Comparison of ENCODE assay signal across 8 cellular contexts in the genomic region with DNA sequence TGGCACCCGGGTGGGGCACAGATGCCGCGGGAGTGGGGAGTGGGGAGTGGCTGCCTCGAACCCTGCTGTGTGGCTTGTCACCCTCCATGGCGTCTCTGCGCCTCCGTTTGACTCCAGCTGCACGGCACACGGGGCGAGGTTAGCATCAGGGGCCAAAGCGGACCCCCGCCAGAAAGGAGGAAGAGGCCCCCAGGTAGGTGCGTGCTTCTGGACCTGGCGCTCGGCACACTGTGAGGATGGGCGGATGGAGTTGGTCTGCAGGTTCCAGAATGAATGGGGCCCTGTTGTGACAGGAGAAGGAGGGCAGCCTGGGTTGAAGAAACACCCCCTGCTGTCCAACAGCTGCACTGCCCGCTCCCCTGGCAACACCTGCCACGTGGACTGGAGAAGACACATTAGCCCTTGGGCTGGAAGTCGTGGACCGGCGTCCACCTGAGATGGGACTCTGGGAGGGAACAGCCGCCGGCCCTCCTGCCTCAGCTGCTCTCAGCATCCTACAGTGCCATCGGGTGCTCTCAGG. TPM values are rescaled to one million over a fixed set of nuclear protein-coding genes. Genes with fewer than 3 reads are reported as not detected.
DNase-seq lines count a peak whose midpoint lies in the region; ATAC-seq and TF ChIP-seq lines count a peak whose summit lies in the region.

No MANE protein-coding gene starts in this region.

- H3K36me3 Mint-ChIP-seq in activated naive CD4-positive, alpha-beta T cell treated with anti-CD3 and anti-CD28 coated beads, Interleukin-2, amount 50 U/mL, for 72 hours, result peaks cover 0 to 9% of the 10 kb centered on the region in 2 donors

- H3K36me3 ChIP-seq in BLaER1 (peaks cover 4% of the 10 kb centered on the region; the same call in 1 of the 2 replicates), mesenchymal stem cell (ENCODE audit: control insufficient read depth in 1 of 2, insufficient read depth in 2 of 2, low read depth in 1 of 2, low read length in 2 of 2) (peaks cover 17 to 25% of the 10 kb centered on the region in 2 experiments)

- H3K27me3 ChIP-seq in BLaER1 (no peaks in the 10 kb centered on the region), mesenchymal stem cell (ENCODE audit: control insufficient read depth in 1 of 2, insufficient read depth in 1 of 2, low read length in 2 of 2) (no peaks in the 10 kb centered on the region)

- H3K4me2 ChIP-seq in BLaER1 (peak overlapping the region; percentile 80), mesenchymal stem cell (ENCODE audit: low read length, poor library complexity, severe bottlenecking) (no peak overlapping the region)

- H2AFZ ChIP-seq in mesenchymal stem cell (ENCODE audit: low read depth, low read length), result no peak overlapping the region

- peak overlapping the region; percentile 75 for H3K9ac ChIP-seq in BLaER1
- no peak overlapping the region for H3K9ac ChIP-seq in mesenchymal stem cell (ENCODE audit: low read length)

- H3K9me3 Mint-ChIP-seq in activated naive CD4-positive, alpha-beta T cell treated with anti-CD3 and anti-CD28 coated beads, Interleukin-2, amount 50 U/mL, for 72 hours, result no peaks in the 10 kb centered on the region

- H4K91ac ChIP-seq in mesenchymal stem cell (ENCODE audit: low read length), result peak overlapping the region; percentile 93

- peak overlapping the region; percentile 78 for H3K27ac ChIP-seq in BLaER1
- H3K27ac ChIP-seq in mesenchymal stem cell (ENCODE audit: low read length, poor library complexity, severe bottlenecking), result no peak overlapping the region

- no peak overlapping the region for H2BK120ac ChIP-seq in mesenchymal stem cell (ENCODE audit: low read depth, low read length)

- H4K8ac ChIP-seq in mesenchymal stem cell (ENCODE audit: low read length), result no peak overlapping the region

- peaks cover 2% of the 10 kb centered on the region for H3K79me1 ChIP-seq in mesenchymal stem cell (replicated peaks; ENCODE audit: low read length, poor library complexity, severe bottlenecking)

- no peak overlapping the region for H3K18ac ChIP-seq in mesenchymal stem cell (ENCODE audit: low read depth in 1 of 2, low read length in 2 of 2)

- no peak for DNase-seq in activated naive CD4-positive, alpha-beta T cell treated with anti-CD3 and anti-CD28 coated beads, Interleukin-2, amount 50 U/mL, for 72 hours (ENCODE audit: low spot score in 2 of 2)
- DNase-seq in mesenchymal stem cell (no peak), NCI-H345 treated with DMSO at 0.1 percent for 48 hours (lab: John Stamatoyannopoulos, UW; ENCODE audit: unreplicated experiment) (no peak), NCI-H2029 (lab: John Stamatoyannopoulos, UW) (no peak)
- DNase-seq in stimulated activated naive CD4-positive, alpha-beta T cell treated with Interleukin-2 at 50 U/mL for 16 hours (lab: John Stamatoyannopoulos, UW), result no peak

- no peaks in the 10 kb centered on the region for H4K20me1 ChIP-seq in BLaER1

- H3K14ac ChIP-seq in mesenchymal stem cell (ENCODE audit: low read length in 2 of 2), result no peak overlapping the region

- H3K4ac ChIP-seq in mesenchymal stem cell (ENCODE audit: low read depth in 1 of 2, low read length in 2 of 2), result no peak overlapping the region

- ATAC-seq in activated naive CD4-positive, alpha-beta T cell treated with anti-CD3 and anti-CD28 coated beads, Interleukin-2, amount 50 U/mL, for 72 hours, result no peak
- no peak for ATAC-seq in GM21529 (IDR thresholded peaks at IDR 0.05; ENCODE audit: unreplicated experiment)

- peak overlapping the region; percentile 4 to 98 for H2BK12ac ChIP-seq in mesenchymal stem cell (ENCODE audit: low read length in 2 of 2)

- peak overlapping the region; percentile 60 to 91 for H3K27ac Mint-ChIP-seq in activated naive CD4-positive, alpha-beta T cell treated with anti-CD3 and anti-CD28 coated beads, Interleukin-2, amount 50 U/mL, for 72 hours

- WGBS in mesenchymal stem cell, result 93% methylated on average over 24 of the region's 24 CpGs

- H3K9me3 ChIP-seq in BLaER1 (no peaks in the 10 kb centered on the region), mesenchymal stem cell (ENCODE audit: control insufficient read depth, low read length) (no peaks in the 10 kb centered on the region)

- H2BK15ac ChIP-seq in mesenchymal stem cell (ENCODE audit: low read depth, poor library complexity, severe bottlenecking), result peak overlapping the region; percentile 12

- no peak overlapping the region for H2BK5ac ChIP-seq in mesenchymal stem cell (ENCODE audit: low read depth, low read length, poor library complexity, severe bottlenecking)

- H3K4me3 ChIP-seq in BLaER1 (peak overlapping the region; percentile 55; the same call in 1 of the 2 replicates), mesenchymal stem cell (ENCODE audit: insufficient read depth in 1 of 2, low read depth in 1 of 2, low read length in 2 of 2) (no peak overlapping the region)

- no peak overlapping the region for H3K23ac ChIP-seq in mesenchymal stem cell (ENCODE audit: low read length in 2 of 2)

- H3K4me1 ChIP-seq in BLaER1 (peaks cover 60% of the 10 kb centered on the region), mesenchymal stem cell (ENCODE audit: control insufficient read depth, insufficient read depth, low read depth, low read length) (peaks cover 33% of the 10 kb centered on the region)

- no peak overlapping the region for H2AK5ac ChIP-seq in mesenchymal stem cell (ENCODE audit: low read length, severe bottlenecking)

- TF ChIP-seq CTCF in GM12874 (IDR thresholded peaks at IDR 0.05; ENCODE audit: insufficient read depth, low read depth, low read length), result peak; percentile 61

RNA-seq across cellular contexts. Expression of gene FASN, which starts 9.4 kb away (rescaled TPM):
- 100 to 1,000 TPM in 1 of 2 donors, 10 to 100 TPM in 1; 82.6 to 171 TPM for total RNA-seq in activated naive CD4-positive, alpha-beta T cell treated with anti-CD3 and anti-CD28 coated beads, Interleukin-2, amount 50 U/mL, for 72 hours
- polyA plus RNA-seq in mesenchymal stem cell (2013, experiment 1 of 2), result 121 TPM
- 108 TPM for polyA plus RNA-seq in mesenchymal stem cell (2013, experiment 2 of 2)

RNA-seq across cellular contexts. Expression of gene DUS1L, which starts 41.8 kb away (rescaled TPM):
- 100 to 1,000 TPM in 1 of 2 donors, 10 to 100 TPM in 1; 86.2 to 103 TPM for total RNA-seq in activated naive CD4-positive, alpha-beta T cell treated with anti-CD3 and anti-CD28 coated beads, Interleukin-2, amount 50 U/mL, for 72 hours
- polyA plus RNA-seq in mesenchymal stem cell (2013, experiment 1 of 2), result 23.0 TPM
- 20.9 TPM for polyA plus RNA-seq in mesenchymal stem cell (2013, experiment 2 of 2)

RNA-seq across cellular contexts. Expression of gene GPS1, which starts 55.7 kb away (rescaled TPM):
- 10 to 100 TPM; 60.3 to 77.1 TPM for total RNA-seq in activated naive CD4-positive, alpha-beta T cell treated with anti-CD3 and anti-CD28 coated beads, Interleukin-2, amount 50 U/mL, for 72 hours
- polyA plus RNA-seq in mesenchymal stem cell (2013, experiment 1 of 2), result 63.6 TPM
- polyA plus RNA-seq in mesenchymal stem cell (2013, experiment 2 of 2), result 62.1 TPM

RNA-seq across cellular contexts. Expression of gene RFNG, which starts 55.8 kb away (rescaled TPM):
- total RNA-seq in activated naive CD4-positive, alpha-beta T cell treated with anti-CD3 and anti-CD28 coated beads, Interleukin-2, amount 50 U/mL, for 72 hours, result 10 to 100 TPM; 21.5 to 24.2 TPM
- polyA plus RNA-seq in mesenchymal stem cell (2013, experiment 1 of 2), result 31.3 TPM
- 31.7 TPM for polyA plus RNA-seq in mesenchymal stem cell (2013, experiment 2 of 2)
